In the genomic region with DNA sequence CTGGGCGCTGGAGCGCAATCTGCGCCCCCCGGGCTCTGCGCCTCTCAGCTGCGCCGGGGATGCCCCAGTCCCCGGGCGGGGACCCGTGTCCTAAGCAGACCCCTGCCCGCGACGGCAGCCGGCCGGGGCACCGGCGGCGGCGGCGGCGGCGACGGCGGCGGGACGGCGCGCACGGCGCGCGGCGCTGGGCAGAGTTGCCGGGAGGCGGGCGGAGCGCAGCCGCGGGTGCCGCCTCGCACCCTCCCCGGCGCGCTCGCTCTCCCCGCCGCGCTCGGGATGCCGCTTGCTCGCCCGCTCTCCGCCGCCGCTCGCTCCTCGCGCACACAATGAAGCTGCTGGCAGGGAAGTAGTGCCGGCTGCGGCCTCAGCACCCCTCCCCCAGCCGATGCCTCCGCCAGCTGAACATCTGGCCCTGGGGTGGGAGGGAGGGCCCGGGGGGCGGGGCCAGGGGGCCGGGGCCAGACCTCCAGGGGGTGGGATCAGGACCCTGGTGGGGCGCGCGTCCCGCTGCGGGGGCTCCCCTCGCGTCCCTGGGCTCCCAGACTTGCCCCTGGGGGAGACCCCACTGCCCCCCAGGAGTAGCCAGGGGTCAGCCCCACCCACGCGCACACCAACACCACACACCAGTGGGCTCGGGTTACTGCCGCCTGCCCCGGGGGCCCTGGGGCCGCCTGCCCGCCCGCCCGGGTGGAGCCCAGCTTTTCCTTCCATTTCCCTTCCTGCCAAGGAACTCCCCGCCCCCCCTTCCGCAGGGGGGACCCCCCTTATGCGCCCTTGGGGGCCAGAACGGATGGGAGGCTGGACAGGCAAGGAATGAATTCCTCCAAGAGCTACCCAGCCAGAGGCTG, we compare ENCODE assay signal across 8 cellular contexts. TPM values are rescaled to one million over a fixed set of nuclear protein-coding genes. Genes with fewer than 3 reads are reported as not detected.
DNase-seq lines count a peak whose midpoint lies in the region; ATAC-seq and TF ChIP-seq lines count a peak whose summit lies in the region.

A gene (minus strand): TSS at position 328 of the 848 bp plus-strand sequence. CDS start 708 bp downstream, outside the sequence.

- H3K9me3 ChIP-seq in CD4-positive, alpha-beta memory T cell (ENCODE audit: control insufficient read depth in 1 of 2, low read length in 2 of 2), result no peaks in the 10 kb centered on the region
- no peaks in the 10 kb centered on the region for H3K9me3 ChIP-seq in lung (ENCODE audit: control insufficient read depth in 2 of 2, insufficient read depth in 1 of 2, low read length in 1 of 2)

- no peaks in the 10 kb centered on the region for H3K9me3 Mint-ChIP-seq in CD4-positive, alpha-beta memory T cell
- no peaks in the 10 kb centered on the region for H3K9me3 Mint-ChIP-seq in activated CD4-positive, alpha-beta memory T cell treated with anti-CD3 and anti-CD28 coated beads for 36 hours

- H3K27ac Mint-ChIP-seq in CD4-positive, alpha-beta memory T cell, result peak within 1 kb of the TSS in 3 of 7 donors; percentile 55 to 80 (median 70)
- no peak within 1 kb of the TSS for H3K27ac Mint-ChIP-seq in activated CD4-positive, alpha-beta memory T cell treated with anti-CD3 and anti-CD28 coated beads for 36 hours

- ATAC-seq in HG03045 (IDR thresholded peaks at IDR 0.05; ENCODE audit: unreplicated experiment), result peak; percentile 38
- ATAC-seq in lung (ENCODE audit: insufficient read depth, low FRiP score), result peak; percentile 65
- no peak for ATAC-seq in HG02759 (IDR thresholded peaks at IDR 0.05; ENCODE audit: unreplicated experiment)

- intact Hi-C loops in CD4-positive, alpha-beta memory T cell (cut with micrococcal nuclease), result loop anchor here (2.0 kb wide), 1 partner anchor 22 kb away; a partner anchor contains a TSS
- intact Hi-C loops in activated CD4-positive, alpha-beta memory T cell treated with anti-CD3 and anti-CD28 coated beads for 36 hours (cut with micrococcal nuclease), result no loop called here

- no peaks in the 10 kb centered on the region for H3K27me3 ChIP-seq in CD4-positive, alpha-beta memory T cell (ENCODE audit: insufficient read depth, low read length)
- no peaks in the 10 kb centered on the region for H3K27me3 ChIP-seq in lung (ENCODE audit: control insufficient read depth, insufficient read depth)

- H3K4me1 Mint-ChIP-seq in CD4-positive, alpha-beta memory T cell, result peaks cover 8 to 26% (median 12%) of the 10 kb centered on the region in 4 donors
- peaks cover 16% of the 10 kb centered on the region for H3K4me1 Mint-ChIP-seq in activated CD4-positive, alpha-beta memory T cell treated with anti-CD3 and anti-CD28 coated beads for 36 hours (ENCODE audit: low read depth)

- POLR2A ChIA-PET in CD4-positive, alpha-beta memory T cell (lab: Charles Lee; ENCODE audit: partially characterized antibody), result interaction anchor here (0.6 to 3.1 kb wide), 7 partner anchors 10 to 78 kb away, joined by 3 to 21 read pairs (median 3); a partner anchor contains a TSS
- POLR2A ChIA-PET in activated CD4-positive, alpha-beta memory T cell treated with anti-CD3 and anti-CD28 coated beads for 36 hours (lab: Charles Lee), result no interaction called here

- no peak for TF ChIP-seq CTCF in lung (IDR thresholded peaks at IDR 0.05; ENCODE audit: control extremely low read depth, extremely low read depth)

- CTCF ChIA-PET in CD4-positive, alpha-beta memory T cell (lab: Charles Lee; ENCODE audit: partially characterized antibody), result interaction anchor here (1.1 to 6.2 kb wide), 4 partner anchors 9 to 80 kb away, joined by 3 to 74 read pairs (median 5); a partner anchor contains a TSS
- CTCF ChIA-PET in activated CD4-positive, alpha-beta memory T cell treated with anti-CD3 and anti-CD28 coated beads for 36 hours (lab: Charles Lee), result interaction anchor here (1.2 to 4.8 kb wide), 4 partner anchors 11 to 80 kb away, joined by 3 to 34 read pairs (median 4); a partner anchor contains a TSS

- no peaks in the 10 kb centered on the region for H3K27me3 Mint-ChIP-seq in CD4-positive, alpha-beta memory T cell
- no peaks in the 10 kb centered on the region for H3K27me3 Mint-ChIP-seq in activated CD4-positive, alpha-beta memory T cell treated with anti-CD3 and anti-CD28 coated beads for 36 hours

- peaks cover 0 to 1% of the 10 kb centered on the region in 2 donors for H3K36me3 Mint-ChIP-seq in CD4-positive, alpha-beta memory T cell
- no peaks in the 10 kb centered on the region for H3K36me3 Mint-ChIP-seq in activated CD4-positive, alpha-beta memory T cell treated with anti-CD3 and anti-CD28 coated beads for 36 hours

- peak within 1 kb of the TSS; percentile 42 to 45 for H3K4me3 ChIP-seq in CD4-positive, alpha-beta memory T cell (ENCODE audit: low read length in 2 of 2)
- no peak within 1 kb of the TSS for H3K4me3 ChIP-seq in lung

- H3K4me3 Mint-ChIP-seq in CD4-positive, alpha-beta memory T cell, result peak within 1 kb of the TSS; percentile 72 to 89 (median 80)
- H3K4me3 Mint-ChIP-seq in activated CD4-positive, alpha-beta memory T cell treated with anti-CD3 and anti-CD28 coated beads for 36 hours, result peak within 1 kb of the TSS; percentile 76

- DNase-seq in CD4-positive, alpha-beta memory T cell, result peak; percentile 50 to 62 (median 57)
- DNase-seq in NCI-H526 treated with DMSO at 0.1 percent for 48 hours (lab: John Stamatoyannopoulos, UW) (peak; percentile 86), lung (ENCODE audit: low spot score) (peak; percentile 58)
- peak; percentile 71 for DNase-seq in activated CD4-positive, alpha-beta memory T cell treated with anti-CD3 and anti-CD28 coated beads for 36 hours
- peak; percentile 26 for DNase-seq in effector CD8-positive, alpha-beta T cell (lab: John Stamatoyannopoulos, UW)
- DNase-seq in stimulated activated CD4-positive, alpha-beta T cell treated with anti-CD3 and anti-CD28 coated beads, TNF-alpha, amount 100 ng/mL, for 1 hour (ENCODE audit: low read depth in 3 of 3, low spot score in 1 of 3), result peak in 2 of 3 donors; percentile 41 to 47

- no peaks in the 10 kb centered on the region for H3K36me3 ChIP-seq in CD4-positive, alpha-beta memory T cell (ENCODE audit: insufficient read depth, low read length)
- no peaks in the 10 kb centered on the region for H3K36me3 ChIP-seq in lung (ENCODE audit: control insufficient read depth in 2 of 2, insufficient read depth in 2 of 2, low read length in 2 of 2)

- peaks cover 28% of the 10 kb centered on the region for H3K4me1 ChIP-seq in CD4-positive, alpha-beta memory T cell (ENCODE audit: insufficient read depth, low read length)
- peaks cover 0 to 26% of the 10 kb centered on the region in 2 donors for H3K4me1 ChIP-seq in lung (ENCODE audit: control insufficient read depth in 2 of 2, insufficient read depth in 2 of 2, low read length in 2 of 2)

- WGBS in lung, 2 donors, result 0 to 1% methylated on average over 36 to 85 of the region's 85 CpGs

- H3K27ac ChIP-seq in CD4-positive, alpha-beta memory T cell (ENCODE audit: low read depth, low read length), result no peak within 1 kb of the TSS
- H3K27ac ChIP-seq in lung (ENCODE audit: low read depth in 1 of 2, low read length in 1 of 2), result peak within 1 kb of the TSS in 1 of 2 donors; percentile 90

RNA-seq across cellular contexts. Expression of the gene that starts here (rescaled TPM):
- total RNA-seq in CD4-positive, alpha-beta memory T cell, result not detected
- polyA plus RNA-seq in CD4-positive, alpha-beta memory T cell, result not detected
- total RNA-seq in activated CD4-positive, alpha-beta memory T cell treated with anti-CD3 and anti-CD28 coated beads for 36 hours, result under 1 TPM; 0.21 to 0.27 TPM
- total RNA-seq in lung, result 1 to 10 TPM; 1.4 to 1.6 TPM
- polyA plus RNA-seq in lung, result under 1 TPM; 0.16 to 0.37 TPM

Comparison
In these comparisons a context has a peak if more than half of its experiments do, and no peak if none do; other contexts are left out.
1. Peak in DNase-seq and H3K4me3 ChIP-seq in CD4-positive, alpha-beta memory T cell; RNA of the gene not detected or under 1 TPM.
2. Peak in DNase-seq in activated CD4-positive, alpha-beta memory T cell treated with anti-CD3 and anti-CD28 coated beads for 36 hours; RNA of the gene not detected or under 1 TPM.
3. DNase-seq: peak in every context shown above with its lines; median percentile 86 in NCI-H526 treated with DMSO at 0.1 percent for 48 hours; 71 in activated CD4-positive, alpha-beta memory T cell treated with anti-CD3 and anti-CD28 coated beads for 36 hours; 58 in lung; 57 in CD4-positive, alpha-beta memory T cell; 44 in stimulated activated CD4-positive, alpha-beta T cell treated with anti-CD3 and anti-CD28 coated beads, TNF-alpha, amount 100 ng/mL, for 1 hour; 26 in effector CD8-positive, alpha-beta T cell.